In genomic region chr20:35055445-35056276, GRCh38 we compare ENCODE assay signal across 9 cellular contexts. TPM values are rescaled to one million over a fixed set of nuclear protein-coding genes. Genes with fewer than 3 reads are reported as not detected.
DNase-seq lines count a peak whose midpoint lies in the region; ATAC-seq and TF ChIP-seq lines count a peak whose summit lies in the region.
"Had no signal": no experiment of that assay in that cellular context is flagged by ENCODE, and none has a peak within 500 bp of the region (broad histone marks: within the 10 kb centered on the region; RNA-seq: fewer than 3 reads in every experiment).

No MANE protein-coding gene starts in this region.

- peaks cover 33% of the 10 kb centered on the region for H3K4me1 Mint-ChIP-seq in T-helper 17 cell

- H3K27me3 ChIP-seq in HAP-1 (ENCODE audit: low read depth): no peaks in the 10 kb centered on the region
- H3K27me3 ChIP-seq: Peyer's patch had no signal

- no peaks in the 10 kb centered on the region for H3K4me1 ChIP-seq in HAP-1
- H3K4me1 ChIP-seq: Peyer's patch had no signal

- H3K27ac Mint-ChIP-seq in T-helper 17 cell: peak overlapping the region; percentile 37

- peak overlapping the region; percentile 19 for H3K4me3 Mint-ChIP-seq in T-helper 17 cell

- DNase-seq in CD1c-positive myeloid dendritic cell (ENCODE audit: extremely low spot score) (peak; percentile 45), T-helper 17 cell (no peak), fibroblast of peridontal ligament (ENCODE audit: extremely low read depth) (peak; percentile 52), HAP-1 (ENCODE audit: low spot score in 2 of 2) (no peak), NCI-H748 (lab: John Stamatoyannopoulos, UW; ENCODE audit: unreplicated experiment) (no peak)
- DNase-seq: Peyer's patch had no signal

- H3K36me3 Mint-ChIP-seq in T-helper 17 cell (ENCODE audit: low read depth): peaks cover 6% of the 10 kb centered on the region

- no peaks in the 10 kb centered on the region for H3K27me3 Mint-ChIP-seq in T-helper 17 cell

- in situ Hi-C loops in HAP-1 (cut with MboI; ENCODE audit: low sequenced_read_pairs): no loop called here

- H3K4me3 ChIP-seq in HAP-1: no peak overlapping the region
- H3K4me3 ChIP-seq: Peyer's patch had no signal

- ATAC-seq in GM18505 (IDR thresholded peaks at IDR 0.05; ENCODE audit: unreplicated experiment) (no peak), T-helper 17 cell (no peak), GM19023 (IDR thresholded peaks at IDR 0.05; ENCODE audit: unreplicated experiment) (no peak), HG02678 (IDR thresholded peaks at IDR 0.05; ENCODE audit: unreplicated experiment) (no peak)

- peaks cover 11% of the 10 kb centered on the region for H3K36me3 ChIP-seq in HAP-1 (replicated peaks)

- peak; percentile 17 for TF ChIP-seq POLR2A in GM18505 (IDR thresholded peaks at IDR 0.05; ENCODE audit: borderline replicate concordance, extremely low read depth, insufficient read depth, insufficient read length)

- H3K9me3 ChIP-seq in T-helper 17 cell (ENCODE audit: control insufficient read depth, low read length, poor library complexity, severe bottlenecking): no peaks in the 10 kb centered on the region
- H3K9me3 ChIP-seq in HAP-1: no peaks in the 10 kb centered on the region
- H3K9me3 ChIP-seq: Peyer's patch had no signal

RNA-seq across cellular contexts. Expression of gene TRPC4AP, which starts 36.9 kb away (rescaled TPM):
- 10 to 100 TPM; 50.8 to 52.7 TPM for total RNA-seq in T-helper 17 cell

Comparison
In these comparisons a context has a peak if more than half of its experiments do, and no peak if none do; other contexts are left out.
1. DNase-seq: peak in CD1c-positive myeloid dendritic cell (single experiment) and fibroblast of peridontal ligament (single experiment); none in T-helper 17 cell (0 of 3), HAP-1 (0 of 2) and NCI-H748 (single experiment).